Comparison of ENCODE assay signal across 16 cellular contexts in the genomic region with DNA sequence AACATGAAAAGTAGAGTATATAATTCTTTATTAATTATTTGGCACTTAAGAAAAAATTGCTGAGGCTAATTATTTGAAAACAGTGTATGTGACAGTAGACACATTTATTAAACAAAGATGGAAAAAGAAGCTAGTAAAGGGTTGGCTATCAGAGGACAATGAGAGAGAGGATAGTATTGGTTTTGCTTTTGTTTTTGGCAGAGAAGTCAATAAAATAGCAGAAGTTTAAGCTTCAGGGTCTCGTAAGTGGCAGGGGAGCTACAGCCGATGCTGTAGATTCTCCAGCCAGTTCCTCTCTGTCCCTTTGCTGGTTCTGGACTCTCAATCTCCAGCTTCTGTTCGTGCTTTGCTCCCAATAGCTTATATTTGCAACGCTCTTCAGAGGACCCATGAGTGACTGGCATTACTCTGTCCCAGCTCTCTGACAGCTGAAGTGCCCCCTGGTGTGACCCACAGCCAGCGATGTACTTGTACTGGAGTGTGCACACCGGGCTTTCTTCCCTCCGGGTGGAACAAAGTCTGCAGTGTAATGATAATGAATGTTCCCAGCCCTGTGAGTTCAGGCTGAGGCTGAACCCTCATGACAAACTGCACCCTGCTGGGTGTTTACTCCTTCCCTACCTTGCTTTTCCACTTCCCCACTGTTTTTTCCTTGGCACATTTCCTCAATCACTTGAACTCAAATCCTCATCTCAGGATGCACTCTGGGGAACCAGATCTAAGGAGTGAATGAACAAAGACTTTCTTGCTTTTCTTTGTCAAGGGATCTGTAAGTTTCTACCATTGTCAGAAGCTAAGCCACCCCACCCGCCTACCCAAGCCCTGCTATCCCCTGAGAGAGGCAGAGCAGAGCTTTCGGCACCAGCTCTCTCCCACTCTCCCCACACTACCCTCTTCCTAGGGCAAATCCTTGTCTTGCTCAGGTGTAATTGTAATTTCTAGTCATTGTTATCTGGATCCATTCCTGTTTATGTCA.
DNase-seq lines count a peak whose midpoint lies in the region; ATAC-seq, FAIRE-seq and TF ChIP-seq lines count a peak whose summit lies in the region.
"Had no signal": no experiment of that assay in that cellular context is flagged by ENCODE, and none has a peak within 500 bp of the region (broad histone marks: within the 10 kb centered on the region; RNA-seq: fewer than 3 reads in every experiment).

No MANE protein-coding gene starts in this region.

- ATAC-seq in GM18517 (IDR thresholded peaks at IDR 0.05; ENCODE audit: unreplicated experiment) (peak; percentile 63), HG03025 (IDR thresholded peaks at IDR 0.05; ENCODE audit: low FRiP score, unreplicated experiment) (no peak)

- H3K4me1 ChIP-seq in endodermal cell (ENCODE audit: control insufficient read depth, insufficient read depth, low read length) (peaks cover 11% of the 10 kb centered on the region), kidney (ENCODE audit: control insufficient read depth in 1 of 2, insufficient read depth in 1 of 2, low read depth in 1 of 2, low read length in 2 of 2) (no peaks in the 10 kb centered on the region)

- TF ChIP-seq CTCF in endodermal cell (conservative IDR thresholded peaks at IDR 0.05) (no peak), kidney (IDR thresholded peaks at IDR 0.05; ENCODE audit: borderline replicate concordance, extremely low read depth, insufficient read depth) (no peak)

- H3K4me3 Mint-ChIP-seq in endodermal cell, result no peak overlapping the region
- H3K4me3 Mint-ChIP-seq: activated naive CD4-positive, alpha-beta T cell treated with anti-CD3 and anti-CD28 coated beads, Interleukin-2, amount 50 U/mL, for 24 hours had no signal

- H3K9me3 Mint-ChIP-seq in endodermal cell, result no peaks in the 10 kb centered on the region
- H3K9me3 Mint-ChIP-seq: activated naive CD4-positive, alpha-beta T cell treated with anti-CD3 and anti-CD28 coated beads, Interleukin-2, amount 50 U/mL, for 24 hours had no signal

- H3K36me3 ChIP-seq in endodermal cell (ENCODE audit: control insufficient read depth, insufficient read depth, low read length), result no peaks in the 10 kb centered on the region
- H3K36me3 ChIP-seq in kidney (ENCODE audit: control insufficient read depth in 1 of 2, insufficient read depth in 2 of 2, low read length in 2 of 2), result no peaks in the 10 kb centered on the region

- H3K27ac ChIP-seq in endodermal cell (ENCODE audit: low read depth, low read length), result peak overlapping the region; percentile 49
- no peak overlapping the region for H3K27ac ChIP-seq in kidney (ENCODE audit: low read depth in 2 of 2, low read length in 2 of 2)
- H3K27ac ChIP-seq: esophagus muscularis mucosa had no signal

- H3K4me3 ChIP-seq in endodermal cell (ENCODE audit: low read length), result peak overlapping the region; percentile 34
- no peak overlapping the region for H3K4me3 ChIP-seq in kidney (ENCODE audit: low read length in 2 of 2)
- H3K4me3 ChIP-seq: coronary artery, esophagus muscularis mucosa had no signal

- FAIRE-seq in kidney (lab: Jason Lieb, UNC), result no peak

- no peaks in the 10 kb centered on the region for H3K36me3 Mint-ChIP-seq in endodermal cell (ENCODE audit: low read depth)
- H3K36me3 Mint-ChIP-seq: activated naive CD4-positive, alpha-beta T cell treated with anti-CD3 and anti-CD28 coated beads, Interleukin-2, amount 50 U/mL, for 24 hours had no signal

- intact Hi-C loops in kidney (cut with DNase I), result no loop called here

- peaks cover 24% of the 10 kb centered on the region for H3K4me1 Mint-ChIP-seq in endodermal cell
- H3K4me1 Mint-ChIP-seq: activated naive CD4-positive, alpha-beta T cell treated with anti-CD3 and anti-CD28 coated beads, Interleukin-2, amount 50 U/mL, for 24 hours had no signal

- H3K27ac Mint-ChIP-seq in endodermal cell, result peak overlapping the region; percentile 2
- H3K27ac Mint-ChIP-seq: activated naive CD4-positive, alpha-beta T cell treated with anti-CD3 and anti-CD28 coated beads, Interleukin-2, amount 50 U/mL, for 24 hours had no signal

- H3K9ac ChIP-seq in endodermal cell (ENCODE audit: extremely low read depth, low read length, poor library complexity, severe bottlenecking) (no peak overlapping the region), kidney (ENCODE audit: low read length in 2 of 2) (no peak overlapping the region)

- no peaks in the 10 kb centered on the region for H3K9me3 ChIP-seq in endodermal cell (ENCODE audit: control insufficient read depth, low read length)
- no peaks in the 10 kb centered on the region for H3K9me3 ChIP-seq in kidney (ENCODE audit: control insufficient read depth in 1 of 2, low read length in 2 of 2)
- H3K9me3 ChIP-seq: esophagus muscularis mucosa had no signal

- DNase-seq in NCI-H2107 treated with DMSO at 0.1 percent for 48 hours (lab: John Stamatoyannopoulos, UW; ENCODE audit: unreplicated experiment) (peak; percentile 79), endodermal cell (peak; percentile 85), midbrain (lab: John Stamatoyannopoulos, UW) (peak; percentile 21), islet precursor cell (no peak), kidney (no peak)
- DNase-seq in activated CD4-positive, alpha-beta T cell treated with anti-CD3 and anti-CD28 coated beads for 1 hour, result no peak
- DNase-seq: DMS 273 treated with DMSO at 0.1 percent for 48 hours; MM.1S; NCI-H526; stimulated activated naive CD4-positive, alpha-beta T cell treated with Interleukin-2 at 50 U/mL for 16 hours; T1000 had no signal

- 29 to 35% methylated on average over 7 to 9 of the region's 9 CpGs for WGBS in endodermal cell (ENCODE audit: insufficient coverage in 1 of 2, insufficient read length in 1 of 2), 2 experiments

- H3K27me3 Mint-ChIP-seq in endodermal cell (ENCODE audit: insufficient read depth), result peaks cover 59% of the 10 kb centered on the region

- peaks cover 10% of the 10 kb centered on the region for H3K27me3 ChIP-seq in endodermal cell (ENCODE audit: control insufficient read depth, insufficient read depth, low read length, poor library complexity, severe bottlenecking)
- H3K27me3 ChIP-seq: esophagus muscularis mucosa had no signal

Comparison
In these comparisons a context has a peak if more than half of its experiments do, and no peak if none do; other contexts are left out.
1. DNase-seq: peak in NCI-H2107 treated with DMSO at 0.1 percent for 48 hours (single experiment), endodermal cell (single experiment) and midbrain (single experiment); none in islet precursor cell (single experiment), activated CD4-positive, alpha-beta T cell treated with anti-CD3 and anti-CD28 coated beads for 1 hour (single experiment) and kidney (single experiment).